ENCODE assay signal across 8 cellular contexts in genomic region chr3:72482589-72483249, GRCh38. TPM values are rescaled to one million over a fixed set of nuclear protein-coding genes. Genes with fewer than 3 reads are reported as not detected.
DNase-seq lines count a peak whose midpoint lies in the region; ATAC-seq and TF ChIP-seq lines count a peak whose summit lies in the region.

No MANE protein-coding gene starts in this region.

- intact Hi-C loops in cardiac septum (cut with DNase I): loop anchor here (2.0 to 5.0 kb wide), 4 partner anchors 36 to 340 kb away; partner anchors contain the start of gene RYBP

- ATAC-seq in GM21619 (IDR thresholded peaks at IDR 0.05; ENCODE audit: unreplicated experiment) (peak; percentile 45), GM21447 (IDR thresholded peaks at IDR 0.05; ENCODE audit: unreplicated experiment) (no peak)

- H3K27ac ChIP-seq in WERI-Rb-1: no peak overlapping the region

- H3K27me3 ChIP-seq in WERI-Rb-1 (ENCODE audit: insufficient read depth, low read depth, severe bottlenecking): no peaks in the 10 kb centered on the region

- DNase-seq in AG08395 (ENCODE audit: low spot score): peak; percentile 71
- DNase-seq in OCI-M1 (lab: John Stamatoyannopoulos, UW): peak; percentile 63
- peak; percentile 73 for DNase-seq in activated T-helper 9 cell treated with anti-CD3 and anti-CD28 coated beads, Interleukin-2, amount 50 U/mL, for 16 hours (ENCODE audit: low read depth)
- DNase-seq in cardiac septum (ENCODE audit: low spot score): peak; percentile 84
- DNase-seq in skeletal muscle cell (ENCODE audit: low read depth): peak; percentile 60
- no peak for DNase-seq in WERI-Rb-1

- H3K9me3 ChIP-seq in WERI-Rb-1 (ENCODE audit: severe bottlenecking): no peaks in the 10 kb centered on the region

- TF ChIP-seq CTCF in WERI-Rb-1 (IDR thresholded peaks at IDR 0.05; ENCODE audit: low read depth, low read length): no peak

- peak overlapping the region; percentile 23 for H3K4me3 ChIP-seq in skeletal muscle cell (ENCODE audit: low read depth, low read length)
- H3K4me3 ChIP-seq in WERI-Rb-1 (ENCODE audit: low read depth, low read length): no peak overlapping the region

- H3K36me3 ChIP-seq in WERI-Rb-1: no peaks in the 10 kb centered on the region

RNA-seq across cellular contexts. Expression of gene RYBP, which starts 36.3 kb away (rescaled TPM):
- total RNA-seq in cardiac septum: 11.0 TPM
